Comparison of ENCODE assay signal across 15 cellular contexts in the genomic region with DNA sequence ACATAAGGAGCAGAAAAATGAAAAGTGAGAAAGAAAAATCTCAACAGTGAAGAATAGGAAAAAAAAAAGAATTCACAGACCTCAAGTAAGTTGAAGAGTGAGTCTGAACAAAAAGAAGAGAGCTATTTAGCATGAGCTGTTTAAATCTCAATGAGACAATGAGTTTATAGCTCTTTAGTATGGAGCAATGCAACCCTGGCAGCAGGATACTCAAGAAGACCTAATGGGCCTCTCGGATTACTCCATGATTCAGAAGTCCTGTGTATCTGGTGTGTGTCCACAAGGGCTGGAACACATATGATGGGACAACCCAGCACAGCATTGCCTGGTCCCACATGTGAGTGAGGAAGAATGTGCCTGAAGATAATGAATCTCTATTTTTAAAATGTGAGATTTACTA.
"Had no signal": no experiment of that assay in that cellular context is flagged by ENCODE, and none has a peak within 500 bp of the region (broad histone marks: within the 10 kb centered on the region; RNA-seq: fewer than 3 reads in every experiment).

No MANE protein-coding gene starts in this region.

- H3K27me3 ChIP-seq: pancreas, sigmoid colon had no signal

- H3K4me3 Mint-ChIP-seq: activated naive CD4-positive, alpha-beta T cell treated with anti-CD3 and anti-CD28 coated beads, Interleukin-2, amount 10 ng/mL, durations not matched to agents 7 days and 5 days; activated T-cell treated with anti-CD3 and anti-CD28 coated beads, Interleukin-2, amount 50 U/mL, for 24 hours; neural crest cell had no signal

- H3K36me3 ChIP-seq: pancreas, sigmoid colon had no signal

- H3K4me1 ChIP-seq: pancreas had no signal

- H3K9me3 ChIP-seq: pancreas, sigmoid colon had no signal

- H3K4me3 ChIP-seq: lung, pancreas, sigmoid colon had no signal

- H3K4me1 Mint-ChIP-seq: activated naive CD4-positive, alpha-beta T cell treated with anti-CD3 and anti-CD28 coated beads, Interleukin-2, amount 10 ng/mL, durations not matched to agents 7 days and 5 days had no signal

- DNase-seq: activated CD4-positive, alpha-beta T cell treated with anti-CD3 and anti-CD28 coated beads for 1 hour; activated CD4-positive, alpha-beta T cell treated with anti-CD3 and anti-CD28 coated beads, Interleukin-2, amount 50 U/mL, for 48 hours; activated naive CD4-positive, alpha-beta T cell treated with anti-CD3 and anti-CD28 coated beads, Interleukin-2, amount 10 ng/mL, durations not matched to agents 7 days and 5 days; activated T-cell treated with anti-CD3 and anti-CD28 coated beads, Interleukin-2, amount 50 U/mL, for 24 hours; foreskin melanocyte; head of caudate nucleus; left colon; midbrain; pancreas; sigmoid colon; stimulated activated CD4-positive, alpha-beta T cell treated with anti-CD3 and anti-CD28 coated beads, Interleukin-1b, Interleukin-23, amount 100 ng/mL, for 48 hours; T-helper 1 cell; T1000 had no signal

- H3K36me3 Mint-ChIP-seq: activated naive CD4-positive, alpha-beta T cell treated with anti-CD3 and anti-CD28 coated beads, Interleukin-2, amount 10 ng/mL, durations not matched to agents 7 days and 5 days had no signal

- ATAC-seq: left colon, pancreas had no signal

- H3K27ac ChIP-seq: pancreas, sigmoid colon had no signal

- H3K27me3 Mint-ChIP-seq: activated naive CD4-positive, alpha-beta T cell treated with anti-CD3 and anti-CD28 coated beads, Interleukin-2, amount 10 ng/mL, durations not matched to agents 7 days and 5 days; activated T-cell treated with anti-CD3 and anti-CD28 coated beads, Interleukin-2, amount 50 U/mL, for 24 hours had no signal

- H3K27ac Mint-ChIP-seq: activated naive CD4-positive, alpha-beta T cell treated with anti-CD3 and anti-CD28 coated beads, Interleukin-2, amount 10 ng/mL, durations not matched to agents 7 days and 5 days; activated T-cell treated with anti-CD3 and anti-CD28 coated beads, Interleukin-2, amount 50 U/mL, for 24 hours had no signal
